Comparison of ENCODE assay signal across 2 cellular contexts in the genomic region with DNA sequence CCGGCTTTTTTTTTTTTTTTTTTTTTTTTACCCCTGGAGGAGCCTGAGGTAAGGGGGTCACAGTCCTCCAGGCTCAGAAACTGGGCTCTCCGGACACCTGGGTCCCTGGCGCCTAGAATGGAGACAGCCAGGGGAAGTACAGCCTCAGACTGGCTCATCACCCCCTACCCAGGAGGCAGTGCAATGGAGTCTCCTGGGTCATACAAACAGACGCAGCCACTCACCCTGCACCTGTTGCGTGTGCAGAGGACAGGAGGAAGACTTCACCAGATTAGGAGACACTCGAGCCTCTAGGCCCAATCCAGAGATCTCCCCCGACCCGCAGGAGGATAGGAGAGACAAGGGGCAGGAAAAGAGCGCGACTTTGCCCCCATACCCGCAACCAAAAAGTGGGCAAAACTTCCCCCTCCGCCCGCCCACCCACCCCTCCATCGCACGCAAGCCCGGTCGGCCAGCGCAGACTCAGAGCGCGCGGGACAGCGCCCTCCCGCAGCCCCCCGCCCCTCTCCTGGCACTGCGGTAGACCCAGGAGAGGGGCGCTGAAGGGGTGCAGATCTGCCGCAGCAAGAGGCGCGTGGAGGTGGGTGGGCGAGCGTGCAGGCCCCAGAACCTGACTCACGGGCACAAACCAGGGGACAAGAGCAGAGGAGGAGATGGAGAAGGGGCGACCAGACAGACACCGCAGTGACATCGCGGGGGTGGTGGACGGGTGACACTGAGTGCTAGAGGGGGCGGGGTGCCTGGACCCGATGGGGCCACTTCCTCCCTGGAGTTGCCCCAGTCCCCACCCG.
TF ChIP-seq lines count a peak whose summit lies in the region.

No MANE protein-coding gene starts in this region.

TF ChIP-seq in SK-N-SH, 30 proteins besides CTCF, POLR2A, EP300 and RAD21 (continued from another document):
- no peak for TF ChIP-seq NRF1 (IDR thresholded peaks at IDR 0.05; ENCODE audit: low read depth, low read length)
- no peak for TF ChIP-seq USF2 (IDR thresholded peaks at IDR 0.05; ENCODE audit: borderline replicate concordance, low read depth, low read length)
- TF ChIP-seq EZH2phosphoT487 (IDR thresholded peaks at IDR 0.05; ENCODE audit: borderline replicate concordance, low read depth): no peak
- TF ChIP-seq, protein P1, sequence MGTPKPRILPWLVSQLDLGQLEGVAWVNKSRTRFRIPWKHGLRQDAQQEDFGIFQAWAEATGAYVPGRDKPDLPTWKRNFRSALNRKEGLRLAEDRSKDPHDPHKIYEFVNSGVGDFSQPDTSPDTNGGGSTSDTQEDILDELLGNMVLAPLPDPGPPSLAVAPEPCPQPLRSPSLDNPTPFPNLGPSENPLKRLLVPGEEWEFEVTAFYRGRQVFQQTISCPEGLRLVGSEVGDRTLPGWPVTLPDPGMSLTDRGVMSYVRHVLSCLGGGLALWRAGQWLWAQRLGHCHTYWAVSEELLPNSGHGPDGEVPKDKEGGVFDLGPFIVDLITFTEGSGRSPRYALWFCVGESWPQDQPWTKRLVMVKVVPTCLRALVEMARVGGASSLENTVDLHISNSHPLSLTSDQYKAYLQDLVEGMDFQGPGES (IDR thresholded peaks at IDR 0.05; ENCODE audit: low read depth, low read length): no peak
- TF ChIP-seq TEAD4 (IDR thresholded peaks at IDR 0.05; ENCODE audit: borderline replicate concordance, insufficient read depth): no peak
- no peak for TF ChIP-seq MXI1 (IDR thresholded peaks at IDR 0.05; ENCODE audit: low read depth, low read length)
- TF ChIP-seq ELF1 (IDR thresholded peaks at IDR 0.05): no peak
- TF ChIP-seq REST (IDR thresholded peaks at IDR 0.05; ENCODE audit: low read depth, low read length): no peak
- no peak for TF ChIP-seq RCOR1 (IDR thresholded peaks at IDR 0.05; ENCODE audit: low read length)
- TF ChIP-seq SMC3 (IDR thresholded peaks at IDR 0.05; ENCODE audit: low read depth, low read length): no peak
- no peak for TF ChIP-seq FOXJ3 (CRISPR knock-in tag; IDR thresholded peaks at IDR 0.05)
- no peak for TF ChIP-seq JUND (IDR thresholded peaks at IDR 0.05)
- TF ChIP-seq RXRA (IDR thresholded peaks at IDR 0.05; ENCODE audit: borderline replicate concordance, low read depth): no peak
- TF ChIP-seq, protein P2, sequence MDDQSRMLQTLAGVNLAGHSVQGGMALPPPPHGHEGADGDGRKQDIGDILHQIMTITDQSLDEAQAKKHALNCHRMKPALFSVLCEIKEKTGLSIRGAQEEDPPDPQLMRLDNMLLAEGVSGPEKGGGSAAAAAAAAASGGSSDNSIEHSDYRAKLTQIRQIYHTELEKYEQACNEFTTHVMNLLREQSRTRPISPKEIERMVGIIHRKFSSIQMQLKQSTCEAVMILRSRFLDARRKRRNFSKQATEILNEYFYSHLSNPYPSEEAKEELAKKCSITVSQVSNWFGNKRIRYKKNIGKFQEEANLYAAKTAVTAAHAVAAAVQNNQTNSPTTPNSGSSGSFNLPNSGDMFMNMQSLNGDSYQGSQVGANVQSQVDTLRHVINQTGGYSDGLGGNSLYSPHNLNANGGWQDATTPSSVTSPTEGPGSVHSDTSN (IDR thresholded peaks at IDR 0.05): no peak
- TF ChIP-seq TAF1 (IDR thresholded peaks at IDR 0.05; ENCODE audit: borderline replicate concordance, low read depth, low read length): no peak

TF ChIP-seq in SK-N-SH treated with all-trans-retinoic acid at 6 μM for 48 hours, 23 proteins besides CTCF, POLR2A, EP300 and RAD21 (continued from another document):
- TF ChIP-seq ZNF70 (CRISPR knock-in tag; IDR thresholded peaks at IDR 0.05): no peak
- no peak for TF ChIP-seq TSHZ2 (CRISPR knock-in tag; IDR thresholded peaks at IDR 0.05)
- TF ChIP-seq, protein P3, sequence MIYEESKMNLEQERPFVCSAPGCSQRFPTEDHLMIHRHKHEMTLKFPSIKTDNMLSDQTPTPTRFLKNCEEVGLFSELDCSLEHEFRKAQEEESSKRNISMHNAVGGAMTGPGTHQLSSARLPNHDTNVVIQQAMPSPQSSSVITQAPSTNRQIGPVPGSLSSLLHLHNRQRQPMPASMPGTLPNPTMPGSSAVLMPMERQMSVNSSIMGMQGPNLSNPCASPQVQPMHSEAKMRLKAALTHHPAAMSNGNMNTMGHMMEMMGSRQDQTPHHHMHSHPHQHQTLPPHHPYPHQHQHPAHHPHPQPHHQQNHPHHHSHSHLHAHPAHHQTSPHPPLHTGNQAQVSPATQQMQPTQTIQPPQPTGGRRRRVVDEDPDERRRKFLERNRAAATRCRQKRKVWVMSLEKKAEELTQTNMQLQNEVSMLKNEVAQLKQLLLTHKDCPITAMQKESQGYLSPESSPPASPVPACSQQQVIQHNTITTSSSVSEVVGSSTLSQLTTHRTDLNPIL (CRISPR knock-in tag; IDR thresholded peaks at IDR 0.05; ENCODE audit: low read depth): no peak
- TF ChIP-seq ARNTL (CRISPR knock-in tag; IDR thresholded peaks at IDR 0.05; ENCODE audit: borderline replicate concordance, low read depth): no peak
- TF ChIP-seq OSR1 (CRISPR knock-in tag; IDR thresholded peaks at IDR 0.05): no peak
- TF ChIP-seq GLIS3 (CRISPR knock-in tag; IDR thresholded peaks at IDR 0.05): no peak
- TF ChIP-seq ZFP3 (CRISPR knock-in tag; IDR thresholded peaks at IDR 0.05): no peak
- TF ChIP-seq ZFP30 (CRISPR knock-in tag; IDR thresholded peaks at IDR 0.05): no peak
